In genomic region chr9:132882616-132883015, GRCh38 we compare ENCODE assay signal across 24 cellular contexts. TPM values are rescaled to one million over a fixed set of nuclear protein-coding genes. Genes with fewer than 3 reads are reported as not detected.
A peak's percentile ranks its signal among the peaks of the same experiment; 100 is the strongest.
DNase-seq lines count a peak whose midpoint lies in the region; ATAC-seq and TF ChIP-seq lines count a peak whose summit lies in the region.
"Had no signal": no experiment of that assay in that cellular context is flagged by ENCODE, and none has a peak within 500 bp of the region (broad histone marks: within the 10 kb centered on the region; RNA-seq: fewer than 3 reads in every experiment).

No MANE protein-coding gene starts in this region.

- no peaks in the 10 kb centered on the region for H3K36me3 ChIP-seq in BLaER1
- no peaks in the 10 kb centered on the region for H3K36me3 ChIP-seq in Loucy (ENCODE audit: insufficient read depth, low read length)
- no peaks in the 10 kb centered on the region for H3K36me3 ChIP-seq in neuronal stem cell (replicated peaks in 1 of 2; ENCODE audit: control insufficient read depth in 2 of 2, insufficient read depth in 2 of 2, low read length in 2 of 2)
- no peaks in the 10 kb centered on the region for H3K36me3 ChIP-seq in upper lobe of right lung
- H3K36me3 ChIP-seq: MG63, SJSA1 had no signal

- TF ChIP-seq CTCF in Loucy (conservative IDR thresholded peaks at IDR 0.05; ENCODE audit: low read length) (no peak), upper lobe of right lung (IDR thresholded peaks at IDR 0.05) (no peak)

- no peak overlapping the region for H2AFZ ChIP-seq in Loucy (ENCODE audit: low read length)
- no peak overlapping the region for H2AFZ ChIP-seq in neuronal stem cell (ENCODE audit: low read length)

- no peak overlapping the region for H3K23ac ChIP-seq in neuronal stem cell (ENCODE audit: low read depth, low read length, poor library complexity)

- H3K4me3 Mint-ChIP-seq in T-helper 1 cell treated with Interleukin-12 subunit alpha and Interleukin-12 subunit beta and Interleukin-4 antibody, amounts not matched to agents 30 μg/mL and 1 μg/mL, for 36 hours: no peak overlapping the region
- H3K4me3 Mint-ChIP-seq in naive thymus-derived CD8-positive, alpha-beta T cell: peak overlapping the region in 1 of 10 donors; percentile 58

- H3K18ac ChIP-seq in neuronal stem cell (ENCODE audit: low read length): no peak overlapping the region

- no peak overlapping the region for H3K4me3 ChIP-seq in BLaER1
- no peak overlapping the region for H3K4me3 ChIP-seq in Loucy (ENCODE audit: low read length, poor library complexity, severe bottlenecking)
- no peak overlapping the region for H3K4me3 ChIP-seq in neuronal stem cell (ENCODE audit: low read length in 2 of 2)
- H3K4me3 ChIP-seq in upper lobe of right lung: no peak overlapping the region
- H3K4me3 ChIP-seq: MG63, SJSA1 had no signal

- no peaks in the 10 kb centered on the region for H3K9me2 ChIP-seq in Loucy (replicated peaks; ENCODE audit: low read depth, low read length)

- intact Hi-C loops in upper lobe of right lung (cut with DNase I): no loop called here

- H3K9ac ChIP-seq in BLaER1 (no peak overlapping the region), Loucy (ENCODE audit: low read depth, low read length, poor library complexity, severe bottlenecking) (peak overlapping the region; percentile 66), neuronal stem cell (ENCODE audit: low read depth, low read length, poor library complexity) (peak overlapping the region; percentile 5)

- H3F3A ChIP-seq in Loucy (ENCODE audit: low read depth): peaks cover 5% of the 10 kb centered on the region

- H3K27me3 Mint-ChIP-seq in T-helper 1 cell treated with Interleukin-12 subunit alpha and Interleukin-12 subunit beta and Interleukin-4 antibody, amounts not matched to agents 30 μg/mL and 1 μg/mL, for 36 hours (ENCODE audit: low read depth): no peaks in the 10 kb centered on the region
- no peaks in the 10 kb centered on the region for H3K27me3 Mint-ChIP-seq in naive thymus-derived CD8-positive, alpha-beta T cell
- H3K27me3 Mint-ChIP-seq: CD8-positive, alpha-beta memory T cell had no signal

- peaks cover 18% of the 10 kb centered on the region for H3K4me1 Mint-ChIP-seq in T-helper 1 cell treated with Interleukin-12 subunit alpha and Interleukin-12 subunit beta and Interleukin-4 antibody, amounts not matched to agents 30 μg/mL and 1 μg/mL, for 36 hours (ENCODE audit: low read depth)
- H3K4me1 Mint-ChIP-seq in naive thymus-derived CD8-positive, alpha-beta T cell: peaks cover 1 to 24% (median 17%) of the 10 kb centered on the region in 4 donors

- no peaks in the 10 kb centered on the region for H3K9me3 Mint-ChIP-seq in T-helper 1 cell treated with Interleukin-12 subunit alpha and Interleukin-12 subunit beta and Interleukin-4 antibody, amounts not matched to agents 30 μg/mL and 1 μg/mL, for 36 hours
- no peaks in the 10 kb centered on the region for H3K9me3 Mint-ChIP-seq in naive thymus-derived CD8-positive, alpha-beta T cell
- H3K9me3 Mint-ChIP-seq: CD8-positive, alpha-beta memory T cell had no signal

- DNase-seq in T-helper 1 cell (no peak), neuronal stem cell (ENCODE audit: low spot score) (no peak), upper lobe of right lung (no peak), LoVo (ENCODE audit: low spot score) (no peak)
- no peak for DNase-seq in naive thymus-derived CD8-positive, alpha-beta T cell
- DNase-seq: ACHN, Calu3, HCEC 1CT, IMR-90, Karpas-422, MG63, NCI-H1048, NCI-H1417 treated with DMSO at 0.1 percent for 48 hours, NCI-H187, NCI-H446 treated with DMSO at 0.1 percent for 48 hours, NCI-H526 treated with DMSO at 0.1 percent for 48 hours had no signal

- H2AK5ac ChIP-seq in neuronal stem cell (ENCODE audit: low read depth, low read length): no peak overlapping the region

- H2BK120ac ChIP-seq in neuronal stem cell (ENCODE audit: low read depth, low read length): no peak overlapping the region

- H4K8ac ChIP-seq in neuronal stem cell (ENCODE audit: low read depth, low read length): no peak overlapping the region

- H3K9me3 ChIP-seq in BLaER1: no peaks in the 10 kb centered on the region
- no peaks in the 10 kb centered on the region for H3K9me3 ChIP-seq in Loucy (ENCODE audit: insufficient read depth, low read depth, low read length)
- no peaks in the 10 kb centered on the region for H3K9me3 ChIP-seq in neuronal stem cell (replicated peaks in 1 of 2; ENCODE audit: control insufficient read depth in 2 of 2, insufficient read depth in 1 of 2, low read depth in 1 of 2, low read length in 2 of 2)
- H3K9me3 ChIP-seq in upper lobe of right lung: no peaks in the 10 kb centered on the region
- H3K9me3 ChIP-seq: MG63, SJSA1 had no signal

- no peaks in the 10 kb centered on the region for H3K79me1 ChIP-seq in neuronal stem cell (ENCODE audit: low read depth, low read length)

- H3K36me3 Mint-ChIP-seq in T-helper 1 cell treated with Interleukin-12 subunit alpha and Interleukin-12 subunit beta and Interleukin-4 antibody, amounts not matched to agents 30 μg/mL and 1 μg/mL, for 36 hours (ENCODE audit: low read depth): no peaks in the 10 kb centered on the region
- H3K36me3 Mint-ChIP-seq in naive thymus-derived CD8-positive, alpha-beta T cell: no peaks in the 10 kb centered on the region
- H3K36me3 Mint-ChIP-seq: CD8-positive, alpha-beta memory T cell had no signal

- no peak overlapping the region for H3K14ac ChIP-seq in neuronal stem cell (ENCODE audit: low read length)

- no peaks in the 10 kb centered on the region for H3K27me3 ChIP-seq in BLaER1
- no peaks in the 10 kb centered on the region for H3K27me3 ChIP-seq in Loucy (ENCODE audit: insufficient read depth, low read length, poor library complexity, severe bottlenecking)
- peaks cover 0 to 4% (median 0%) of the 10 kb centered on the region in 3 experiments for H3K27me3 ChIP-seq in neuronal stem cell (ENCODE audit: control insufficient read depth in 3 of 3, insufficient read depth in 3 of 3, low read depth in 1 of 3, low read length in 3 of 3)
- no peaks in the 10 kb centered on the region for H3K27me3 ChIP-seq in upper lobe of right lung
- H3K27me3 ChIP-seq: MG63, SJSA1 had no signal

- H4K91ac ChIP-seq in neuronal stem cell (ENCODE audit: low read depth, low read length, poor library complexity): no peak overlapping the region

- no peak overlapping the region for H2BK5ac ChIP-seq in neuronal stem cell (ENCODE audit: low read length)

- H3K4me1 ChIP-seq in BLaER1 (peaks cover 81% of the 10 kb centered on the region), Loucy (ENCODE audit: insufficient read depth, low read length, poor library complexity, severe bottlenecking) (peaks cover 86% of the 10 kb centered on the region), neuronal stem cell (ENCODE audit: control insufficient read depth in 2 of 2, insufficient read depth in 1 of 2, low read depth in 1 of 2, low read length in 2 of 2) (peaks cover 2 to 9% of the 10 kb centered on the region in 2 donors), upper lobe of right lung (peaks cover 4% of the 10 kb centered on the region)

- H3K27ac Mint-ChIP-seq in T-helper 1 cell treated with Interleukin-12 subunit alpha and Interleukin-12 subunit beta and Interleukin-4 antibody, amounts not matched to agents 30 μg/mL and 1 μg/mL, for 36 hours: peak overlapping the region; percentile 57
- peak overlapping the region in 3 of 10 donors; percentile 12 to 43 (median 19) for H3K27ac Mint-ChIP-seq in naive thymus-derived CD8-positive, alpha-beta T cell

- H3K4ac ChIP-seq in neuronal stem cell (ENCODE audit: low read length): no peak overlapping the region

- no CpG with 5 or more reads among the region's 6 CpGs for WGBS in neuronal stem cell (ENCODE audit: extremely low coverage in 2 of 2, insufficient read length in 2 of 2, insufficient replicate concordance in 1 of 2), 2 donors

- H2BK15ac ChIP-seq in neuronal stem cell (ENCODE audit: low read length): no peak overlapping the region

- H3K27ac ChIP-seq in BLaER1 (peak overlapping the region; percentile 53; the same call in 1 of the 2 replicates), neuronal stem cell (replicated peaks; ENCODE audit: low read length) (no peak overlapping the region), upper lobe of right lung (no peak overlapping the region)
- H3K27ac ChIP-seq: 22Rv1, C4-2B, SJSA1 had no signal

- ATAC-seq in naive thymus-derived CD8-positive, alpha-beta T cell: no peak
- no peak for ATAC-seq in upper lobe of right lung
- ATAC-seq: Right ventricle myocardium inferior had no signal

- H3K79me2 ChIP-seq in Loucy (ENCODE audit: insufficient read depth, low read length): peaks cover 12% of the 10 kb centered on the region

- POLR2A ChIA-PET in naive thymus-derived CD8-positive, alpha-beta T cell (lab: Charles Lee): interaction anchor here (1.0 kb wide), 1 partner anchor 62 kb away, joined by 4 read pairs; no protein-coding TSS in a partner anchor

- H2BK12ac ChIP-seq in neuronal stem cell (ENCODE audit: low read length): no peak overlapping the region

- peak overlapping the region; percentile 15 for H3K4me2 ChIP-seq in BLaER1
- H3K4me2 ChIP-seq in Loucy (ENCODE audit: low read depth, low read length, poor library complexity, severe bottlenecking): peak overlapping the region; percentile 55
- H3K4me2 ChIP-seq in neuronal stem cell (ENCODE audit: insufficient read depth, low read length, poor library complexity, severe bottlenecking): no peak overlapping the region

- H4K20me1 ChIP-seq in BLaER1 (no peaks in the 10 kb centered on the region), Loucy (ENCODE audit: insufficient read depth, low read length, poor library complexity, severe bottlenecking) (no peaks in the 10 kb centered on the region)

RNA-seq across cellular contexts. Expression of gene SPACA9, which starts 3.9 kb away (rescaled TPM):
- polyA plus RNA-seq in neuronal stem cell (2013, experiment 1 of 2): 10.3 TPM
- 10.5 TPM for polyA plus RNA-seq in neuronal stem cell (2013, experiment 2 of 2)
- 1 to 10 TPM; 1.9 to 2.2 TPM for total RNA-seq in naive thymus-derived CD8-positive, alpha-beta T cell
- 1 to 10 TPM; 2.3 to 3.1 (median 2.4) TPM for polyA plus RNA-seq in naive thymus-derived CD8-positive, alpha-beta T cell
- 3.3 TPM for total RNA-seq in upper lobe of right lung

RNA-seq across cellular contexts. Expression of gene AK8, which starts 4.5 kb away (rescaled TPM):
- 1.4 TPM for polyA plus RNA-seq in neuronal stem cell (2013, experiment 1 of 2)
- polyA plus RNA-seq in neuronal stem cell (2013, experiment 2 of 2): 0.91 TPM
- total RNA-seq in naive thymus-derived CD8-positive, alpha-beta T cell: not detected
- polyA plus RNA-seq in naive thymus-derived CD8-positive, alpha-beta T cell: under 1 TPM in 1 of 3 donors, not detected in 2; 0.14 TPM
- 0.55 TPM for total RNA-seq in upper lobe of right lung
- total RNA-seq: CD8-positive, alpha-beta memory T cell; Right ventricle myocardium inferior had no signal
- polyA plus RNA-seq: CD8-positive, alpha-beta memory T cell had no signal
